Comparison of ENCODE assay signal across 8 cellular contexts in the genomic region with DNA sequence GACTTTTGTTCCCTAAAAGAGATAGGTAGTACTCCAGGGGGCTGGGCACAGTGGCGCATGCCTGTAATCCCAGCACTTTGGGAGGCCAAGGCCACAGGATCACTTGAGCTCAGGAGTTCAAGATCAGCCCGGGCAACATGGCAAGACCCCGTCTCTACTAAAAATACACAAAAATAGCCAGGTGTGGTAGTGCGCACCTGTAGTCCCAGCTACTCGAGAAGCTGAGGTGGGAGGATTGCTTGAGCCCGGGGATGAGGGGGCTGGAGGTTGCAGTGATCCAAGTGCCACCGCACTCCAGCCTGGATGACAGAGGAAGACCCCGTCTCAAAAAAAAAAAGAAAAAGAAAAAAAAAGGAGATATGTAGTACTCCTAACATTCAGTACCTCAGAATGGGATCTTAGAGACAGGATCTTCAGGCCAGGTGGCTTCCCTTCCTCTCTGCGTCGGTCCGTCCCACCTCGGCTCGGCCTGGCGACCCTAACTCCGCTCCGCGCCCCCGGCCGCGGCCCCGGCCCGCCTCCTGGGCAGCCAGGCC.
DNase-seq lines count a peak whose midpoint lies in the region; TF ChIP-seq lines count a peak whose summit lies in the region.

No MANE protein-coding gene starts in this region.

- H2AFZ ChIP-seq in SU-DHL-6 (ENCODE audit: low read depth, low read length, severe bottlenecking) (peak overlapping the region; percentile 52), fibroblast of lung (ENCODE audit: low read length) (peak overlapping the region; percentile 20)

- DNase-seq in EL (peak; percentile 5), HFFc6 (no peak), fibroblast of lung (ENCODE audit: low read depth in 2 of 2) (no peak), sigmoid colon (no peak), NCI-H146 treated with DMSO at 0.1 percent for 48 hours (lab: John Stamatoyannopoulos, UW; ENCODE audit: unreplicated experiment) (no peak), D341Med (ENCODE audit: low spot score) (no peak), dedifferentiated amniotic fluid mesenchymal stem cell (ENCODE audit: extremely low spot score) (no peak)

- H3K4me1 ChIP-seq in fibroblast of lung (ENCODE audit: control insufficient read depth, extremely low read depth, insufficient read depth, low read length) (no peaks in the 10 kb centered on the region), sigmoid colon (peaks cover 0 to 21% (median 14%) of the 10 kb centered on the region in 4 donors)

- no peak for TF ChIP-seq POLR2A in sigmoid colon (IDR thresholded peaks at IDR 0.05)

- peak overlapping the region; percentile 80 for H3K27ac ChIP-seq in SU-DHL-6 (ENCODE audit: low read depth, low read length)
- peak overlapping the region; percentile 67 for H3K27ac ChIP-seq in fibroblast of lung (ENCODE audit: insufficient read depth, low read length)
- H3K27ac ChIP-seq in sigmoid colon = peak overlapping the region; percentile 70 to 88 (median 83)

- intact Hi-C loops in sigmoid colon (cut with DNase I) = no loop called here

- H3K36me3 Mint-ChIP-seq in HFFc6 (ENCODE audit: low read depth) = peaks cover 4% of the 10 kb centered on the region

- no peaks in the 10 kb centered on the region for H3K27me3 ChIP-seq in SU-DHL-6 (ENCODE audit: low read length)
- H3K27me3 ChIP-seq in fibroblast of lung (ENCODE audit: control insufficient read depth, insufficient read depth, low read length) = no peaks in the 10 kb centered on the region
- H3K27me3 ChIP-seq in sigmoid colon = no peaks in the 10 kb centered on the region

- H3K4me3 Mint-ChIP-seq in HFFc6 = peak overlapping the region; percentile 99

- H3K36me3 ChIP-seq in SU-DHL-6 (ENCODE audit: low read length) (no peaks in the 10 kb centered on the region), fibroblast of lung (ENCODE audit: control insufficient read depth, insufficient read depth, low read length) (no peaks in the 10 kb centered on the region), sigmoid colon (no peaks in the 10 kb centered on the region)

- peaks cover 16% of the 10 kb centered on the region for H3K4me1 Mint-ChIP-seq in HFFc6 (ENCODE audit: low read depth)

- peaks cover 6% of the 10 kb centered on the region for H3K27me3 Mint-ChIP-seq in HFFc6 (ENCODE audit: insufficient read depth)

- H3K4me3 ChIP-seq in SU-DHL-6 (ENCODE audit: insufficient read depth, low read length, poor library complexity, severe bottlenecking) (peak overlapping the region; percentile 77), fibroblast of lung (replicated peaks in 1 of 4; ENCODE audit: control extremely low read depth in 1 of 4, insufficient read depth in 1 of 4, low read depth in 3 of 4, low read length in 4 of 4) (peak overlapping the region; percentile 78 to 88 (median 79)), sigmoid colon (peak overlapping the region; percentile 58 to 94 (median 87))

- TF ChIP-seq CTCF in HFFc6 (IDR thresholded peaks at IDR 0.05) = no peak
- TF ChIP-seq CTCF in SU-DHL-6 (IDR thresholded peaks at IDR 0.05; ENCODE audit: insufficient read depth, low read length, poor library complexity, severe bottlenecking) = no peak
- TF ChIP-seq CTCF in fibroblast of lung (conservative IDR thresholded peaks at IDR 0.05 in 1 of 2, IDR thresholded peaks at IDR 0.05 in 1 of 2; ENCODE audit: low read depth in 1 of 2, low read length in 2 of 2) = no peak
- TF ChIP-seq CTCF in sigmoid colon (IDR thresholded peaks at IDR 0.05) = no peak

- peaks cover 30% of the 10 kb centered on the region for H3F3A ChIP-seq in SU-DHL-6 (ENCODE audit: insufficient read depth)

- H3K9me3 Mint-ChIP-seq in HFFc6 = no peaks in the 10 kb centered on the region

- TF ChIP-seq EP300 in sigmoid colon (IDR thresholded peaks at IDR 0.05) = no peak

- H3K79me2 ChIP-seq in SU-DHL-6 (ENCODE audit: insufficient read depth, low read length) (peaks cover 36% of the 10 kb centered on the region), fibroblast of lung (ENCODE audit: control insufficient read depth, insufficient read depth, low read length) (peaks cover 3% of the 10 kb centered on the region)

- H4K20me1 ChIP-seq in SU-DHL-6 (ENCODE audit: low read depth, low read length) (no peaks in the 10 kb centered on the region), fibroblast of lung (ENCODE audit: control insufficient read depth, extremely low read depth, insufficient read depth, low read length) (no peaks in the 10 kb centered on the region)

- H3K27ac Mint-ChIP-seq in HFFc6 = peak overlapping the region; percentile 43; the same call in 1 of the 2 replicates

- H3K4me2 ChIP-seq in SU-DHL-6 (ENCODE audit: low read depth, low read length, poor library complexity, severe bottlenecking) (peak overlapping the region; percentile 51), fibroblast of lung (ENCODE audit: extremely low read depth, insufficient read depth, low read length) (peak overlapping the region; percentile 62)

- no peaks in the 10 kb centered on the region for H3K9me2 ChIP-seq in SU-DHL-6 (replicated peaks; ENCODE audit: insufficient read depth, low read length)

- WGBS in sigmoid colon, 2 donors = 3 to 6% methylated on average over 22 of the region's 22 CpGs

- peak overlapping the region; percentile 88 for H3K9ac ChIP-seq in SU-DHL-6 (ENCODE audit: low read length)
- H3K9ac ChIP-seq in fibroblast of lung (ENCODE audit: insufficient read depth, low read length) = peak overlapping the region; percentile 72

- H3K9me3 ChIP-seq in SU-DHL-6 (ENCODE audit: insufficient read depth, low read length) = no peaks in the 10 kb centered on the region
- no peaks in the 10 kb centered on the region for H3K9me3 ChIP-seq in fibroblast of lung (ENCODE audit: control insufficient read depth, insufficient read depth, low read depth, low read length)
- H3K9me3 ChIP-seq in sigmoid colon = no peaks in the 10 kb centered on the region
